ENCODE assay signal across 2 cellular contexts in genomic region chrX:18377802-18378201, GRCh38.
A peak's percentile ranks its signal among the peaks of the same experiment; 100 is the strongest.
TF ChIP-seq lines count a peak whose summit lies in the region.

No MANE protein-coding gene starts in this region.

TF ChIP-seq in SK-N-SH, 30 proteins besides CTCF, POLR2A, EP300 and RAD21:
- TF ChIP-seq POLR2AphosphoS5 (IDR thresholded peaks at IDR 0.05; ENCODE audit: low read depth, low read length) (no peak), SMC3 (IDR thresholded peaks at IDR 0.05; ENCODE audit: low read depth, low read length) (peak; percentile 52), ELF1 (IDR thresholded peaks at IDR 0.05) (no peak), EZH2phosphoT487 (IDR thresholded peaks at IDR 0.05; ENCODE audit: borderline replicate concordance, low read depth) (no peak), TAF1 (IDR thresholded peaks at IDR 0.05; ENCODE audit: borderline replicate concordance, low read depth, low read length) (no peak), ZBTB33 (IDR thresholded peaks at IDR 0.05; ENCODE audit: borderline replicate concordance, low read depth) (no peak), NFIC (IDR thresholded peaks at IDR 0.05; ENCODE audit: borderline replicate concordance) (no peak)
TF ChIP-seq in SK-N-SH: peak in this region for 1.

TF ChIP-seq in H1, 55 proteins besides CTCF, POLR2A, EP300 and RAD21:
- TF ChIP-seq SIN3A (conservative IDR thresholded peaks at IDR 0.05 in 1 of 2, IDR thresholded peaks at IDR 0.05 in 1 of 2; ENCODE audit: low read depth in 1 of 2, low read length in 2 of 2) (no peak), TCF12 (IDR thresholded peaks at IDR 0.05; ENCODE audit: low read depth, low read length) (no peak), SIRT6 (IDR thresholded peaks at IDR 0.05; ENCODE audit: low read length) (no peak), TAF7 (optimal IDR thresholded peaks at IDR 0.05; ENCODE audit: borderline replicate concordance, low read depth, low read length) (no peak), SUZ12 (IDR thresholded peaks at IDR 0.05; ENCODE audit: low read length) (no peak), EZH2 (IDR thresholded peaks at IDR 0.05; ENCODE audit: low read depth, low read length, severe bottlenecking) (no peak), TAF1 (IDR thresholded peaks at IDR 0.05; ENCODE audit: low read depth, low read length) (no peak), CBX5 (IDR thresholded peaks at IDR 0.05; ENCODE audit: low read depth, low read length) (no peak), MAX (IDR thresholded peaks at IDR 0.05) (no peak), KDM4A (IDR thresholded peaks at IDR 0.05; ENCODE audit: low read depth, low read length, severe bottlenecking) (no peak), KDM5A (IDR thresholded peaks at IDR 0.05; ENCODE audit: low read length) (no peak), SIX5 (IDR thresholded peaks at IDR 0.05; ENCODE audit: low read depth, low read length) (no peak), BCL11A (IDR thresholded peaks at IDR 0.05; ENCODE audit: low read depth in 2 of 2, low read length in 2 of 2) (no peak), E2F6 (IDR thresholded peaks at IDR 0.05) (no peak), CTBP2 (IDR thresholded peaks at IDR 0.05; ENCODE audit: borderline replicate concordance, insufficient read depth, insufficient read length, low read length) (no peak), POLR2AphosphoS5 (IDR thresholded peaks at IDR 0.05; ENCODE audit: low read depth, low read length) (no peak), BRCA1 (IDR thresholded peaks at IDR 0.05; ENCODE audit: low read depth, low read length) (no peak)
